9 cellular contexts compared by ENCODE assay signal in the genomic region with DNA sequence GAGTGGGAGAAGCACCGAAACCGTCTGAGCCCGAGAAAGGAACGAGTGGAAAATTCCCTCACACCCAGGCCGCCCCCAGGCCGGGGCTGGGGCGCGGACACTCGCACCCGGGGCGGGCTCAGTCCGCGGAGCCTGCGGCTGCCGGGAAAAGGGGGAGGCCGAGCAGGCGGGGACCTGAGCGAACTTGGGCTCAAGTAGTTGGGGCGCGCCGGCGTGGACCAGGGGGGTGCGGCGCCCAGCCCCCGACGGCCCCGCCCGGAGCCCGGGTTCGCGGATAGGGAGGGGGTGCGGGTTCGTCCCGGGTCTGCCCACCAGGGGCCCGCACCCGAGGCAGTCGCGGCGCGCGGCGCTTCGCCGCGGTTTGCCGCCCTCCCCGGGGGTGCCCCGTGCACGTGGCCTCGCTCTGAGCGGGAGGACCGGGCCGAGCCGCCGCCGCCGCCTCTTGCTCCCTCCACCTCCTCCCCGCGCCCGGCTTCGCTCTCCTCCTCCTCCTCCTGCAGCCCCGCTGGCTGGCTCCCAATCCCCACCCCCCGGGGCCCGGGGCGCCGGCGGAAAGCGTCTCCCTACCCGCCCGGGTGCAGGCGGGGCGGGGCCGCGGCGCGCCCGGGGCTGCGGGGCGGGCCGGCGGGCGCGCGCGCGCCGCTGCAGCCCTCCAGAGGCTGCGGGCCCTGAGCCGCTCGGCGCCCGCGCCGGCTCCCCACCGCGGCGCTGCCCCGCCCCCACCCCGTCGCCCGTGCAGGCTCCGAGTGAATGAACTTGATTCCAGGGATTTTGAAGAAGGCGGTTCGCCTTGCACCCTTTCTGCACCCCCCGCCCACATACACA. TPM values are rescaled to one million over a fixed set of nuclear protein-coding genes. Genes with fewer than 3 reads are reported as not detected.
DNase-seq lines count a peak whose midpoint lies in the region; ATAC-seq and TF ChIP-seq lines count a peak whose summit lies in the region.
"Had no signal": no experiment of that assay in that cellular context is flagged by ENCODE, and none has a peak within 500 bp of the region (broad histone marks: within the 10 kb centered on the region; RNA-seq: fewer than 3 reads in every experiment).

No MANE protein-coding gene starts in this region.

- H4K20me1 ChIP-seq in Karpas-422 (ENCODE audit: insufficient read depth, low read depth, low read length), result no peaks in the 10 kb centered on the region

- no peak for TF ChIP-seq EP300 in suprapubic skin (IDR thresholded peaks at IDR 0.05)

- TF ChIP-seq CTCF in endodermal cell (conservative IDR thresholded peaks at IDR 0.05) (no peak), suprapubic skin (IDR thresholded peaks at IDR 0.05) (no peak)

- H3K4me1 ChIP-seq in Karpas-422 (ENCODE audit: low read length) (peaks cover 55% of the 10 kb centered on the region), endodermal cell (ENCODE audit: control insufficient read depth, insufficient read depth, low read length) (peaks cover 5% of the 10 kb centered on the region), suprapubic skin (peaks cover 53% of the 10 kb centered on the region)

- peak overlapping the region; percentile 77; the same call in 1 of the 2 replicates for H2AFZ ChIP-seq in Karpas-422 (ENCODE audit: low read length)

- peak in 1 of 2 donors; percentile 59 for TF ChIP-seq POLR2A in suprapubic skin (IDR thresholded peaks at IDR 0.05)

- peak; percentile 95 for DNase-seq in COR-L47 (lab: John Stamatoyannopoulos, UW)
- DNase-seq in Karpas-422, result peak; percentile 83
- DNase-seq in T-helper 2 cell treated with Interferon-gamma antibody and Interleukin-4, amounts not matched to agents 5 μg/mL and 100 μg/mL, for 36 hours (ENCODE audit: low spot score), result no peak
- DNase-seq in endodermal cell, result peak; percentile 87
- peak; percentile 75 to 81 for DNase-seq in lung microvascular endothelial cell (ENCODE audit: low read depth in 2 of 2)
- peak; percentile 94 to 96 for DNase-seq in suprapubic skin (ENCODE audit: low spot score in 2 of 2)

- H3K27me3 ChIP-seq in Karpas-422 (ENCODE audit: low read length) (no peaks in the 10 kb centered on the region), endodermal cell (ENCODE audit: control insufficient read depth, insufficient read depth, low read length, poor library complexity, severe bottlenecking) (peaks cover 63% of the 10 kb centered on the region), suprapubic skin (no peaks in the 10 kb centered on the region)

- no peak overlapping the region for H3K27ac ChIP-seq in Karpas-422 (ENCODE audit: low read length)
- H3K27ac ChIP-seq in endodermal cell (ENCODE audit: low read depth, low read length), result peak overlapping the region; percentile 79
- peak overlapping the region; percentile 98 for H3K27ac ChIP-seq in suprapubic skin

- H3K9me3 ChIP-seq in Karpas-422 (ENCODE audit: low read length) (no peaks in the 10 kb centered on the region), endodermal cell (ENCODE audit: control insufficient read depth, low read length) (no peaks in the 10 kb centered on the region), suprapubic skin (no peaks in the 10 kb centered on the region)

- H3K27ac Mint-ChIP-seq in T-helper 2 cell treated with Interferon-gamma antibody and Interleukin-4, amounts not matched to agents 5 μg/mL and 100 μg/mL, for 36 hours, result no peak overlapping the region
- H3K27ac Mint-ChIP-seq in endodermal cell, result peak overlapping the region; percentile 93

- no peaks in the 10 kb centered on the region for H3K79me2 ChIP-seq in Karpas-422 (ENCODE audit: low read length)

- H3K9me3 Mint-ChIP-seq in T-helper 2 cell treated with Interferon-gamma antibody and Interleukin-4, amounts not matched to agents 5 μg/mL and 100 μg/mL, for 36 hours, result no peaks in the 10 kb centered on the region
- H3K9me3 Mint-ChIP-seq in endodermal cell, result no peaks in the 10 kb centered on the region

- peaks cover 8% of the 10 kb centered on the region for H3K36me3 Mint-ChIP-seq in T-helper 2 cell treated with Interferon-gamma antibody and Interleukin-4, amounts not matched to agents 5 μg/mL and 100 μg/mL, for 36 hours (ENCODE audit: low read depth)
- no peaks in the 10 kb centered on the region for H3K36me3 Mint-ChIP-seq in endodermal cell (ENCODE audit: low read depth)

- H3K27me3 Mint-ChIP-seq in T-helper 2 cell treated with Interferon-gamma antibody and Interleukin-4, amounts not matched to agents 5 μg/mL and 100 μg/mL, for 36 hours (ENCODE audit: low read depth), result peaks cover 70% of the 10 kb centered on the region
- H3K27me3 Mint-ChIP-seq in endodermal cell (ENCODE audit: insufficient read depth), result peaks cover 70% of the 10 kb centered on the region

- H3K36me3 ChIP-seq in Karpas-422 (ENCODE audit: insufficient read depth, low read length) (no peaks in the 10 kb centered on the region), endodermal cell (ENCODE audit: control insufficient read depth, insufficient read depth, low read length) (no peaks in the 10 kb centered on the region), suprapubic skin (no peaks in the 10 kb centered on the region)

- H3K9me2 ChIP-seq in Karpas-422 (replicated peaks; ENCODE audit: insufficient read depth, low read length), result no peaks in the 10 kb centered on the region

- peak; percentile 30 for ATAC-seq in GM19452 (IDR thresholded peaks at IDR 0.05; ENCODE audit: unreplicated experiment)
- no peak for ATAC-seq in GM18520 (IDR thresholded peaks at IDR 0.05; ENCODE audit: unreplicated experiment)

- 0% methylated on average over 7 to 102 of the region's 105 CpGs for WGBS in endodermal cell (ENCODE audit: insufficient coverage in 1 of 2, insufficient read length in 1 of 2), 2 experiments
- 3% methylated on average over 33 of the region's 105 CpGs for WGBS in suprapubic skin

- H3K4me1 Mint-ChIP-seq in T-helper 2 cell treated with Interferon-gamma antibody and Interleukin-4, amounts not matched to agents 5 μg/mL and 100 μg/mL, for 36 hours (ENCODE audit: low read depth), result peaks cover 14% of the 10 kb centered on the region
- H3K4me1 Mint-ChIP-seq in endodermal cell, result peaks cover 23% of the 10 kb centered on the region

- peak overlapping the region; percentile 77 for H3K4me2 ChIP-seq in Karpas-422 (ENCODE audit: low read depth, low read length, poor library complexity, severe bottlenecking)

- H3K9ac ChIP-seq in Karpas-422 (ENCODE audit: low read length), result peak overlapping the region; percentile 72
- H3K9ac ChIP-seq in endodermal cell (ENCODE audit: extremely low read depth, low read length, poor library complexity, severe bottlenecking), result peak overlapping the region; percentile 58

- H3K4me3 ChIP-seq in Karpas-422 (ENCODE audit: low read length) (peak overlapping the region; percentile 68), endodermal cell (ENCODE audit: low read length) (peak overlapping the region; percentile 88), suprapubic skin (peak overlapping the region; percentile 71)

- H3K4me3 Mint-ChIP-seq in T-helper 2 cell treated with Interferon-gamma antibody and Interleukin-4, amounts not matched to agents 5 μg/mL and 100 μg/mL, for 36 hours, result peak overlapping the region; percentile 80
- H3K4me3 Mint-ChIP-seq in endodermal cell, result peak overlapping the region; percentile 82

RNA-seq across cellular contexts. Expression of a gene that starts 1.2 kb away (rescaled TPM):
- 1.0 and 3.6 TPM in 2 replicates for total RNA-seq in Karpas-422 (2014; rRNA removed; shearing (Covaris generic); ENCODE audit: low replicate concordance)
- total RNA-seq in endodermal cell (10 to 100 TPM in 1 of 2 donors, 1 to 10 TPM in 1; 5.3 to 14.1 TPM), lung microvascular endothelial cell (111 and 164 TPM in 2 replicates), suprapubic skin (100 to 1,000 TPM in 2 of 4 donors, 10 to 100 TPM in 2; 90.4 to 204 (median 112) TPM)
- polyA plus RNA-seq in endodermal cell (2013, experiment 1 of 2), result 5.5 TPM
- 6.1 TPM for polyA plus RNA-seq in endodermal cell (2013, experiment 2 of 2)
- total RNA-seq: T-helper 1 cell treated with Interleukin-12 subunit alpha and Interleukin-12 subunit beta and Interleukin-4 antibody, amounts not matched to agents 30 ng/mL and 1 ng/mL, for 36 hours had no signal
